8 cellular contexts compared by ENCODE assay signal in the genomic region with DNA sequence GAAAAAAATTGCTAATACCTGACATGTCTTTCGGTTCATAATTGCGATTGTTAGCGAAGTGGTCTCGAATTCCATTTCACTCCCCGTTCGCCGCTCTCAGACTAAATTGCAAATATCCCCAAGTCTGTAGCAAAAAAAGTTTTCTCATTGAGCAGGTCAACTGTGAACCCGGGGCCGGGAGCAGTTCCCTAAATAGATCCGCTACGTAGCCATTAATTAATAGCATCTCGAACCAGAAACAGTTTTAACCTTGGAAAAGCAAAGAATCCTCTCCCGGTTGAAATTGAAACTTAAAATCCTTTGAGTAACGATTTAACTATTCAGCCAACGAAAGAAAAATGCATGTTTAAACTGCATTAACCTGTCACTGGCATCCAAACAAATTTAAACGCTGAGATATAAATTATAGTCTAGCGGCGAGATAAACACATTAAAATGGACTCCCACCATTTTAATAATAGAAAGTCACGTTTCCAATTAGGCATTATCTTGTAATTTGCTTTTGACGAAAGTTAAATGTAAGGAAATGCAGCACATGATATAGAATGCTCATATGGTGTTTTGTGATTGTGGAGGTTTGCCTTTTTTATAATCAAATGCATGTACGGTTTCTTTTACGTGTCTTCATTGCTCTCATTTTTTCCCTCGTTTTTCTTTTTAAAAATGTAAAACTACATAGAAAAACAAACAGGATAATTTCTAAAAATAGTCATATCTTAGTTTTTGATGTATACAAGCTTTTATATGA. TPM values are rescaled to one million over a fixed set of nuclear protein-coding genes. Genes with fewer than 3 reads are reported as not detected.
A peak's percentile ranks its signal among the peaks of the same experiment; 100 is the strongest.
DNase-seq lines count a peak whose midpoint lies in the region; ATAC-seq and TF ChIP-seq lines count a peak whose summit lies in the region.

No MANE protein-coding gene starts in this region.

- peaks cover 0 to 4% of the 10 kb centered on the region in 2 donors for H3K9me3 Mint-ChIP-seq in natural killer cell

- peaks cover 56 to 59% of the 10 kb centered on the region in 2 donors for H3K27me3 Mint-ChIP-seq in natural killer cell (ENCODE audit: low read depth in 2 of 2)

- H3K36me3 Mint-ChIP-seq in natural killer cell: peaks cover 13% of the 10 kb centered on the region

- H3K4me1 ChIP-seq in ES-I3 (ENCODE audit: insufficient read depth, low read length): 0 out of 2 replicates have a peak, but pooled peaks cover 4% of the 10 kb centered on the region
- no peaks in the 10 kb centered on the region for H3K4me1 ChIP-seq in colonic mucosa

- H3K4me3 Mint-ChIP-seq in natural killer cell: peak overlapping the region; percentile 95

- H3K9me3 ChIP-seq in ES-I3 (ENCODE audit: control insufficient read depth, insufficient read depth, low read length): peaks cover 9% of the 10 kb centered on the region; the same call in 1 of the 2 replicates
- H3K9me3 ChIP-seq in colonic mucosa: no peaks in the 10 kb centered on the region

- peaks cover 46% of the 10 kb centered on the region for H3K27me3 ChIP-seq in colonic mucosa

- H3K36me3 ChIP-seq in ES-I3 (ENCODE audit: insufficient read depth, low read length) (no peaks in the 10 kb centered on the region), colonic mucosa (no peaks in the 10 kb centered on the region)

- peak; percentile 37 for DNase-seq in KG1 (lab: John Stamatoyannopoulos, UW)
- DNase-seq in colonic mucosa: no peak
- DNase-seq in natural killer cell: no peak
- no peak for DNase-seq in HPDE6-E6E7 (ENCODE audit: extremely low spot score)
- no peak for DNase-seq in MV-4-11 (lab: John Stamatoyannopoulos, UW)

- intact Hi-C loops in colonic mucosa (cut with DNase I) (no loop called here), natural killer cell (cut with micrococcal nuclease) (no loop called here)

- peak overlapping the region; percentile 61; the same call in 1 of the 2 replicates for H3K9ac ChIP-seq in ES-I3 (ENCODE audit: low read depth, low read length)
- H3K9ac ChIP-seq in colonic mucosa (ENCODE audit: low read depth in 2 of 2, low read length in 2 of 2): no peak overlapping the region

- ATAC-seq in natural killer cell: no peak
- ATAC-seq in GM18858 (IDR thresholded peaks at IDR 0.05; ENCODE audit: unreplicated experiment): no peak
- ATAC-seq in GM18861 (IDR thresholded peaks at IDR 0.05; ENCODE audit: unreplicated experiment): no peak

- peak overlapping the region; percentile 31 for H3K4me3 ChIP-seq in colonic mucosa

- no peak overlapping the region for H3K27ac ChIP-seq in colonic mucosa

- TF ChIP-seq CTCF in colonic mucosa (IDR thresholded peaks at IDR 0.05) (no peak), natural killer cell (IDR thresholded peaks at IDR 0.05) (no peak)

- peak overlapping the region in 1 of 2 donors; percentile 31 for H3K27ac Mint-ChIP-seq in natural killer cell

- H3K4me1 Mint-ChIP-seq in natural killer cell: peaks cover 10 to 14% of the 10 kb centered on the region in 2 donors

RNA-seq across cellular contexts. Expression of a gene that starts 0.7 kb away (rescaled TPM):
- not detected for total RNA-seq in colonic mucosa
- not detected for total RNA-seq in natural killer cell

RNA-seq across cellular contexts. Expression of a gene that starts 48.4 kb away (rescaled TPM):
- total RNA-seq in colonic mucosa (not detected), natural killer cell (not detected)
